In the genomic region with DNA sequence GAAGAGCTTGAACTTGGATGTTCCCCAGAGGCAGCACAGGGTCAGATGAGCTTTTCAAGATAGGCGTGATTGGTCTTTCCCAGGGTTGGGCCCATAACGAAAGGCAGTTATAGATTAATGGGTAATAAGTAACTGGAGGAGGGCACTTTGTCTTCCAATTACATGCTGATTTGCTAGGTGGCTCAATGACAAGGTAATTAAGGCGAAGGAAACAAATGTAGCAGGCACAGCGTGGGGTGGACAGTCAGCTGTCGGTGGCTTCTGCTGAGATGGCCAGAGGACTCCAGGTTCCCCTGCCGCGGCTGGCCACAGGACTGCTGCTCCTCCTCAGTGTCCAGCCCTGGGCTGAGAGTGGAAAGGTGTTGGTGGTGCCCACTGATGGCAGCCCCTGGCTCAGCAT, we compare ENCODE assay signal across 32 cellular contexts. TPM values are rescaled to one million over a fixed set of nuclear protein-coding genes. Genes with fewer than 3 reads are reported as not detected.
"Had no signal": no experiment of that assay in that cellular context is flagged by ENCODE, and none has a peak within 500 bp of the region (broad histone marks: within the 10 kb centered on the region; RNA-seq: fewer than 3 reads in every experiment).

A gene (plus strand): TSS at position 185 of the 400 bp plus-strand sequence. CDS start 85 bp downstream, at position 270.

- H3K4me3 Mint-ChIP-seq: natural killer cell; neural crest cell; stimulated activated memory B cell treated with anti-CD40 and anti-IgM and Interleukin-4, amounts not matched to agents 10 μg/mL and 1 μg/mL and 100 μg/mL, for 72 hours; type B pancreatic cell had no signal

- H3K4me3 ChIP-seq: coronary artery, esophagus muscularis mucosa, gastroesophageal sphincter, heart left ventricle, hepatocyte, left ventricle myocardium inferior, lower lobe of right lung, prostate gland, right atrium auricular region, sigmoid colon, spleen, testis, tibial artery, uterus had no signal

- H3K4me1 ChIP-seq: esophagus muscularis mucosa, foreskin keratinocyte, gastroesophageal sphincter, heart left ventricle, left ventricle myocardium inferior, lower lobe of right lung, prostate gland, right atrium auricular region, sigmoid colon, spleen, testis, tibial artery, uterus had no signal

- H3K36me3 Mint-ChIP-seq: natural killer cell; stimulated activated memory B cell treated with anti-CD40 and anti-IgM and Interleukin-4, amounts not matched to agents 10 μg/mL and 1 μg/mL and 100 μg/mL, for 72 hours; type B pancreatic cell had no signal

- H3K79me2 ChIP-seq: hepatocyte had no signal

- H3K36me3 ChIP-seq: esophagus muscularis mucosa, gastroesophageal sphincter, heart left ventricle, left ventricle myocardium inferior, lower lobe of right lung, prostate gland, right atrium auricular region, sigmoid colon, spleen, tibial artery, uterus had no signal

- H3K4me2 ChIP-seq: hepatocyte had no signal

- H3K9me3 ChIP-seq: esophagus muscularis mucosa, gastroesophageal sphincter, heart left ventricle, left ventricle myocardium inferior, lower lobe of right lung, prostate gland, right atrium auricular region, sigmoid colon, spleen, testis, tibial artery, uterus had no signal

- ATAC-seq: foreskin keratinocyte; gastroesophageal sphincter; heart left ventricle; left cardiac atrium; lower lobe of right lung; stimulated activated memory B cell treated with anti-CD40 and anti-IgM and Interleukin-4, amounts not matched to agents 10 μg/mL and 1 μg/mL and 100 μg/mL, for 72 hours; stimulated activated naive CD8-positive, alpha-beta T cell treated with anti-CD3 and anti-CD28 coated beads, Interleukin-15, Interleukin-2, amounts not matched to agents 100 U/mL and 50 U/mL, for 24 hours had no signal

- H3K27me3 ChIP-seq: foreskin keratinocyte, hepatocyte, right atrium auricular region, sigmoid colon, testis, uterus had no signal

- DNase-seq: dermis blood vessel endothelial cell; effector CD4-positive, alpha-beta T cell; foreskin keratinocyte; heart left ventricle; left cardiac atrium; left ventricle myocardium inferior; lower lobe of right lung; natural killer cell; nucleus accumbens; sigmoid colon; spleen; stimulated activated CD4-positive, alpha-beta T cell treated with anti-CD3 and anti-CD28 coated beads, Interleukin-4, amount 100 ng/mL, for 4 hours; stimulated activated naive CD8-positive, alpha-beta T cell treated with anti-CD3 and anti-CD28 coated beads, Interleukin-15, Interleukin-2, amounts not matched to agents 100 U/mL and 50 U/mL, for 24 hours; substantia nigra; testis; tibial artery; uterus had no signal

- H3K27ac ChIP-seq: coronary artery, esophagus muscularis mucosa, foreskin keratinocyte, gastroesophageal sphincter, heart left ventricle, hepatocyte, left ventricle myocardium inferior, lower lobe of right lung, prostate gland, right atrium auricular region, sigmoid colon, spleen, testis, tibial artery, uterus had no signal

- H3K4me1 Mint-ChIP-seq: natural killer cell; neural crest cell; stimulated activated memory B cell treated with anti-CD40 and anti-IgM and Interleukin-4, amounts not matched to agents 10 μg/mL and 1 μg/mL and 100 μg/mL, for 72 hours had no signal

- H2AFZ ChIP-seq: hepatocyte had no signal

- H3K9me3 Mint-ChIP-seq: natural killer cell; stimulated activated memory B cell treated with anti-CD40 and anti-IgM and Interleukin-4, amounts not matched to agents 10 μg/mL and 1 μg/mL and 100 μg/mL, for 72 hours; type B pancreatic cell had no signal

- H3K27ac Mint-ChIP-seq: natural killer cell; stimulated activated memory B cell treated with anti-CD40 and anti-IgM and Interleukin-4, amounts not matched to agents 10 μg/mL and 1 μg/mL and 100 μg/mL, for 72 hours; type B pancreatic cell had no signal

RNA-seq across cellular contexts. Expression of the gene that starts here (rescaled TPM):
- total RNA-seq: dermis blood vessel endothelial cell, epithelial cell of proximal tubule, esophagus muscularis mucosa, fibroblast of lung, heart left ventricle, hepatocyte, kidney epithelial cell, left cardiac atrium, left ventricle myocardium inferior, lower lobe of right lung, mononuclear cell, natural killer cell, neural crest cell, osteocyte, prostate gland, right atrium auricular region, sigmoid colon, skeletal muscle tissue, spleen, testis, uterus had no signal
